ENCODE assay signal across 19 cellular contexts in genomic region chr20:1320016-1320415, GRCh38.
"Had no signal": no experiment of that assay in that cellular context is flagged by ENCODE, and none has a peak within 500 bp of the region (broad histone marks: within the 10 kb centered on the region; RNA-seq: fewer than 3 reads in every experiment).

No MANE protein-coding gene starts in this region.

- H3K4me1 Mint-ChIP-seq: memory B cell, natural killer cell had no signal

- H3K36me3 Mint-ChIP-seq: memory B cell, natural killer cell had no signal

- DNase-seq: effector CD4-positive, alpha-beta T cell; head of caudate nucleus; kidney glomerular epithelial cell; left colon; left ventricle myocardium inferior; natural killer cell; retina; stimulated activated CD4-positive, alpha-beta T cell treated with anti-CD3 and anti-CD28 coated beads, Interleukin-2, amount 100 ng/mL, for 24 hours; stimulated activated CD4-positive, alpha-beta T cell treated with anti-CD3 and anti-CD28 coated beads, Interleukin-4, amount 100 ng/mL, for 24 hours; stimulated activated naive CD4-positive, alpha-beta T cell treated with Interleukin-2 at 50 U/mL for 16 hours; stomach; thyroid gland; trophoblast cell had no signal

- H3K4me3 Mint-ChIP-seq: memory B cell; natural killer cell; stimulated activated effector memory CD8-positive, alpha-beta T cell treated with anti-CD3 and anti-CD28 coated beads, Interleukin-12 subunit alpha, Interleukin-12 subunit beta, amount 100 ng/mL, for 72 hours had no signal

- H3K9me3 ChIP-seq: left ventricle myocardium inferior, stomach, thyroid gland, vagina had no signal

- H3K27me3 ChIP-seq: dorsolateral prefrontal cortex, stomach, thyroid gland, vagina had no signal

- H3K36me3 ChIP-seq: left ventricle myocardium inferior, thyroid gland, vagina had no signal

- H3K27ac Mint-ChIP-seq: memory B cell had no signal

- H3K27ac ChIP-seq: stomach, vagina had no signal

- H3K9me3 Mint-ChIP-seq: memory B cell; natural killer cell; stimulated activated effector memory CD8-positive, alpha-beta T cell treated with anti-CD3 and anti-CD28 coated beads, Interleukin-12 subunit alpha, Interleukin-12 subunit beta, amount 100 ng/mL, for 72 hours had no signal

- H3K4me3 ChIP-seq: dorsolateral prefrontal cortex, left ventricle myocardium inferior, lung, smooth muscle cell, stomach, thyroid gland, vagina had no signal

- H3K27me3 Mint-ChIP-seq: memory B cell had no signal
